Comparison of ENCODE assay signal across 12 cellular contexts in genomic region chr5:127752503-127753265, GRCh38. TPM values are rescaled to one million over a fixed set of nuclear protein-coding genes. Genes with fewer than 3 reads are reported as not detected.
DNase-seq lines count a peak whose midpoint lies in the region; ATAC-seq and TF ChIP-seq lines count a peak whose summit lies in the region.
"Not testable (repeated sequence)": the region's sequence is repeated elsewhere in the genome, so short reads cannot be mapped to it uniquely, and the experiment has no call there.
"Had no signal": no experiment of that assay in that cellular context is flagged by ENCODE, and none has a peak within 500 bp of the region (broad histone marks: within the 10 kb centered on the region; RNA-seq: fewer than 3 reads in every experiment).

No MANE protein-coding gene starts in this region.

- ATAC-seq in GM23338, result peak; percentile 52; the same call in 2 of the 3 replicates
- not testable (repeated sequence) for ATAC-seq in T-helper 17 cell; central memory CD8-positive, alpha-beta T cell (replicated peaks; ENCODE audit: extremely low read depth, poor library complexity, severe bottlenecking)

- not testable (repeated sequence) for H3K27me3 Mint-ChIP-seq in CD8-positive, alpha-beta memory T cell; GM23338 (ENCODE audit: insufficient read depth, low read depth, poor library complexity); T-helper 17 cell; central memory CD8-positive, alpha-beta T cell; neural crest cell (ENCODE audit: low read depth)

- H3K9me2 ChIP-seq in GM23338 (ENCODE audit: insufficient read depth); hepatocyte (replicated peaks; ENCODE audit: insufficient read depth): not testable (repeated sequence)

- TF ChIP-seq CTCF in GM23338 (conservative IDR thresholded peaks at IDR 0.05; ENCODE audit: low read depth in 2 of 2); hepatocyte (IDR thresholded peaks at IDR 0.05; ENCODE audit: poor library complexity); neural crest cell (conservative IDR thresholded peaks at IDR 0.05): not testable (repeated sequence)

- DNase-seq in CD8-positive, alpha-beta memory T cell, result peak in 1 of 5 donors; percentile 10
- DNase-seq in GM23338 (ENCODE audit: low spot score), result peak; percentile 30
- peak; percentile 90 for DNase-seq in NCI-H748 (lab: John Stamatoyannopoulos, UW; ENCODE audit: unreplicated experiment)
- DNase-seq in T-helper 17 cell; central memory CD8-positive, alpha-beta T cell (ENCODE audit: low spot score in 2 of 2); hepatocyte (ENCODE audit: low spot score); neural crest cell (ENCODE audit: low read depth, low spot score): not testable (repeated sequence)

- H2AFZ ChIP-seq in GM23338 (peak overlapping the region; percentile 61; the same call in 1 of the 2 replicates), hepatocyte (peak overlapping the region; percentile 20)

- H3K27ac ChIP-seq in CD8-positive, alpha-beta memory T cell (ENCODE audit: low read depth, low read length); GM23338 (ENCODE audit: low read depth); hepatocyte: not testable (repeated sequence)

- H3K27ac Mint-ChIP-seq in CD8-positive, alpha-beta memory T cell, result peak overlapping the region in 5 of 8 donors; percentile 63 to 74 (median 72)
- H3K27ac Mint-ChIP-seq in GM23338 (peak overlapping the region; percentile 72; the same call in 1 of the 2 replicates), T-helper 17 cell (peak overlapping the region; percentile 74), neural crest cell (ENCODE audit: unreplicated experiment) (peak overlapping the region; percentile 81)
- H3K27ac Mint-ChIP-seq in central memory CD8-positive, alpha-beta T cell (ENCODE audit: low read depth), result not testable (repeated sequence)

- not testable (repeated sequence) for H3K9me3 ChIP-seq in CD8-positive, alpha-beta memory T cell (ENCODE audit: low read length); T-helper 17 cell (ENCODE audit: control insufficient read depth, low read length, poor library complexity, severe bottlenecking); hepatocyte (ENCODE audit: low read depth)

- H3K36me3 ChIP-seq in CD8-positive, alpha-beta memory T cell (ENCODE audit: insufficient read depth, low read length); GM23338 (ENCODE audit: insufficient read depth); hepatocyte (replicated peaks; ENCODE audit: insufficient read depth, low read depth): not testable (repeated sequence)

- CTCF ChIA-PET in CD8-positive, alpha-beta memory T cell (lab: Charles Lee), result interaction anchor here (0.6 kb wide), 1 partner anchor 9 kb away, joined by 3 read pairs; no protein-coding TSS in a partner anchor

- not testable (repeated sequence) for H4K20me1 ChIP-seq in GM23338 (replicated peaks; ENCODE audit: insufficient read depth); hepatocyte (ENCODE audit: insufficient read depth, poor library complexity, severe bottlenecking)

- not testable (repeated sequence) for H3K79me2 ChIP-seq in GM23338 (replicated peaks; ENCODE audit: insufficient read depth); hepatocyte

- POLR2A ChIA-PET in CD8-positive, alpha-beta memory T cell (lab: Charles Lee), result not testable (repeated sequence)

- not testable (repeated sequence) for H3K4me3 ChIP-seq in CD8-positive, alpha-beta memory T cell (ENCODE audit: low read length); hepatocyte
- peak overlapping the region; percentile 41; the same call in 1 of the 2 replicates for H3K4me3 ChIP-seq in GM23338

- not testable (repeated sequence) for H3K4me1 ChIP-seq in CD8-positive, alpha-beta memory T cell (ENCODE audit: insufficient read depth, low read length); GM23338 (ENCODE audit: insufficient read depth); hepatocyte (ENCODE audit: insufficient read depth)

- not testable (repeated sequence) for H3K36me3 Mint-ChIP-seq in CD8-positive, alpha-beta memory T cell; GM23338 (ENCODE audit: low read depth); T-helper 17 cell (ENCODE audit: low read depth); central memory CD8-positive, alpha-beta T cell (ENCODE audit: insufficient read depth); neural crest cell (ENCODE audit: low read depth)

- H3K4me2 ChIP-seq in GM23338, result peak overlapping the region; percentile 20; the same call in 1 of the 2 replicates
- not testable (repeated sequence) for H3K4me2 ChIP-seq in hepatocyte

- H3K9me3 Mint-ChIP-seq in CD8-positive, alpha-beta memory T cell; GM23338; central memory CD8-positive, alpha-beta T cell; neural crest cell: not testable (repeated sequence)

- H3K4me3 Mint-ChIP-seq in CD8-positive, alpha-beta memory T cell, result peak overlapping the region; percentile 55 to 75 (median 66)
- H3K4me3 Mint-ChIP-seq in GM23338 (peak overlapping the region; percentile 49), T-helper 17 cell (peak overlapping the region; percentile 66), neural crest cell (peak overlapping the region; percentile 31)
- peak overlapping the region; percentile 31 for H3K4me3 Mint-ChIP-seq in central memory CD8-positive, alpha-beta T cell

- not testable (repeated sequence) for H3K27me3 ChIP-seq in CD8-positive, alpha-beta memory T cell (ENCODE audit: insufficient read depth, low read length, poor library complexity, severe bottlenecking); GM23338 (ENCODE audit: insufficient read depth); hepatocyte

- H3F3A ChIP-seq in GM23338 (replicated peaks; ENCODE audit: low read depth), result not testable (repeated sequence)

- H3K4me1 Mint-ChIP-seq in CD8-positive, alpha-beta memory T cell; T-helper 17 cell; central memory CD8-positive, alpha-beta T cell: not testable (repeated sequence)
- H3K4me1 Mint-ChIP-seq in GM23338 (peaks cover 22% of the 10 kb centered on the region), neural crest cell (peaks cover 24% of the 10 kb centered on the region)

- 83% methylated on average over 31 of the region's 32 CpGs for WGBS in hepatocyte (ENCODE audit: low lambda C conversion rate, missing lambda C conversion rate)

RNA-seq across cellular contexts. Expression of gene CCDC192, which starts 49.5 kb away (rescaled TPM):
- not detected for total RNA-seq in CD8-positive, alpha-beta memory T cell
- polyA plus RNA-seq in CD8-positive, alpha-beta memory T cell, result not detected
- total RNA-seq in GM23338 (2014; rRNA removed; shearing (Covaris generic)), result 1.3 TPM in 1 of 2 replicates, not detected in the other
- polyA plus RNA-seq in GM23338 (2016; fragmentation: Nextera tagmentation; extraction: Ambion mirVana), result 0.40 and 0.68 TPM in 2 replicates
- under 1 TPM in 1 of 2 donors, not detected in 1; 0.45 TPM for total RNA-seq in T-helper 17 cell
- not detected in 2 replicates for total RNA-seq in hepatocyte
- 0.39 and 0.69 TPM in 2 replicates for polyA plus RNA-seq in hepatocyte
- total RNA-seq in neural crest cell, result 0.71 and 1.3 TPM in 2 replicates
- total RNA-seq: GM12878, HT1080, PC-3, SJSA1 had no signal
- polyA plus RNA-seq: A549 had no signal
